13 cellular contexts compared by ENCODE assay signal in genomic region chr1:223739366-223740057, GRCh38. TPM values are rescaled to one million over a fixed set of nuclear protein-coding genes. Genes with fewer than 3 reads are reported as not detected.
A peak's percentile ranks its signal among the peaks of the same experiment; 100 is the strongest.
DNase-seq lines count a peak whose midpoint lies in the region; ATAC-seq and TF ChIP-seq lines count a peak whose summit lies in the region.
"Had no signal": no experiment of that assay in that cellular context is flagged by ENCODE, and none has a peak within 500 bp of the region (broad histone marks: within the 10 kb centered on the region; RNA-seq: fewer than 3 reads in every experiment).

No MANE protein-coding gene starts in this region.

- POLR2A ChIA-PET in CD4-positive, alpha-beta memory T cell (lab: Charles Lee; ENCODE audit: partially characterized antibody) = interaction anchor here (1.0 kb wide), 1 partner anchor 23 kb away, joined by 3 read pairs; no protein-coding TSS in a partner anchor

- H3K27me3 ChIP-seq in CD4-positive, alpha-beta memory T cell (ENCODE audit: insufficient read depth, low read length) = no peaks in the 10 kb centered on the region
- H3K27me3 ChIP-seq in breast epithelium = no peaks in the 10 kb centered on the region
- H3K27me3 ChIP-seq: adrenal gland had no signal

- H3K9me3 ChIP-seq in CD4-positive, alpha-beta memory T cell (ENCODE audit: control insufficient read depth in 1 of 2, low read length in 2 of 2) = no peaks in the 10 kb centered on the region
- no peaks in the 10 kb centered on the region for H3K9me3 ChIP-seq in breast epithelium
- H3K9me3 ChIP-seq: adrenal gland, HAP-1 had no signal

- CTCF ChIA-PET in CD4-positive, alpha-beta memory T cell (lab: Charles Lee; ENCODE audit: partially characterized antibody) = interaction anchor here (1.2 to 3.0 kb wide), 5 partner anchors 10 to 44 kb away, joined by 3 to 11 read pairs (median 4); no protein-coding TSS in a partner anchor

- ATAC-seq in sciatic nerve (peak; percentile 20), HG03135 (IDR thresholded peaks at IDR 0.05; ENCODE audit: unreplicated experiment) (no peak)

- H3K27ac ChIP-seq in CD4-positive, alpha-beta memory T cell (ENCODE audit: low read depth, low read length) = no peak overlapping the region
- H3K27ac ChIP-seq in breast epithelium = peak overlapping the region; percentile 84 to 88

- H3K27me3 Mint-ChIP-seq in CD4-positive, alpha-beta memory T cell = no peaks in the 10 kb centered on the region
- H3K27me3 Mint-ChIP-seq in immature natural killer cell (ENCODE audit: low read depth in 3 of 3) = peaks cover 0 to 1% (median 0%) of the 10 kb centered on the region in 3 donors

- peaks cover 30 to 55% of the 10 kb centered on the region in 2 donors for H3K36me3 Mint-ChIP-seq in CD4-positive, alpha-beta memory T cell
- peaks cover 0 to 8% (median 0%) of the 10 kb centered on the region in 3 donors for H3K36me3 Mint-ChIP-seq in immature natural killer cell

- no peak overlapping the region for H3K4me3 ChIP-seq in CD4-positive, alpha-beta memory T cell (ENCODE audit: low read length in 2 of 2)
- H3K4me3 ChIP-seq in breast epithelium = no peak overlapping the region
- H3K4me3 ChIP-seq: adrenal gland, HAP-1 had no signal

- H3K27ac Mint-ChIP-seq in CD4-positive, alpha-beta memory T cell = peak overlapping the region; percentile 67 to 89 (median 78)
- peak overlapping the region in 4 of 6 donors; percentile 32 to 53 (median 36) for H3K27ac Mint-ChIP-seq in immature natural killer cell

- no peak for DNase-seq in CD4-positive, alpha-beta memory T cell
- peak in 1 of 2 donors; percentile 52 for DNase-seq in breast epithelium (ENCODE audit: low spot score in 2 of 2)
- DNase-seq in immature natural killer cell = no peak
- DNase-seq in sciatic nerve (ENCODE audit: low spot score) = no peak
- no peak for DNase-seq in H4 (ENCODE audit: low spot score)
- no peak for DNase-seq in NOMO-1 treated with dmso at 0.1 percent for 144 hours (lab: John Stamatoyannopoulos, UW; ENCODE audit: unreplicated experiment)
- DNase-seq in NCI-H1930 (lab: John Stamatoyannopoulos, UW) = no peak
- DNase-seq: adrenal gland; AML-193; NCI-H69; stimulated activated CD4-positive, alpha-beta T cell treated with anti-CD3 and anti-CD28 coated beads, Interleukin-2, amount 100 ng/mL, for 24 hours had no signal

- H3K4me3 Mint-ChIP-seq in CD4-positive, alpha-beta memory T cell = no peak overlapping the region
- H3K4me3 Mint-ChIP-seq in immature natural killer cell = no peak overlapping the region

- H3K36me3 ChIP-seq in CD4-positive, alpha-beta memory T cell (ENCODE audit: insufficient read depth, low read length) = peaks cover 28% of the 10 kb centered on the region
- H3K36me3 ChIP-seq in breast epithelium = no peaks in the 10 kb centered on the region

- no peaks in the 10 kb centered on the region for H3K9me3 Mint-ChIP-seq in CD4-positive, alpha-beta memory T cell
- no peaks in the 10 kb centered on the region for H3K9me3 Mint-ChIP-seq in immature natural killer cell

- no peak for TF ChIP-seq POLR2A in breast epithelium (IDR thresholded peaks at IDR 0.05)

- intact Hi-C loops in CD4-positive, alpha-beta memory T cell (cut with micrococcal nuclease) = no loop called here
- intact Hi-C loops in breast epithelium (cut with DNase I; ENCODE audit: low total_unique reads) (no loop called here), sciatic nerve (cut with DNase I) (no loop called here)

- no peak for TF ChIP-seq CTCF in breast epithelium (IDR thresholded peaks at IDR 0.05)

- peaks cover 6 to 36% (median 18%) of the 10 kb centered on the region in 4 donors for H3K4me1 Mint-ChIP-seq in CD4-positive, alpha-beta memory T cell
- H3K4me1 Mint-ChIP-seq in immature natural killer cell = peaks cover 10 to 11% of the 10 kb centered on the region in 2 donors

- H3K4me1 ChIP-seq in CD4-positive, alpha-beta memory T cell (ENCODE audit: insufficient read depth, low read length) = peaks cover 6% of the 10 kb centered on the region
- H3K4me1 ChIP-seq in breast epithelium = no peaks in the 10 kb centered on the region

RNA-seq across cellular contexts. Expression of gene CAPN2, which starts 27.2 kb away (rescaled TPM):
- 100 to 1,000 TPM; 178 to 180 TPM for total RNA-seq in CD4-positive, alpha-beta memory T cell
- 100 to 1,000 TPM; 146 to 231 TPM for polyA plus RNA-seq in CD4-positive, alpha-beta memory T cell
- total RNA-seq in breast epithelium = 100 to 1,000 TPM; 162 to 192 (median 164) TPM
- 100 to 1,000 TPM; 126 to 232 (median 141) TPM for polyA plus RNA-seq in immature natural killer cell
- total RNA-seq in sciatic nerve = 186 TPM
- total RNA-seq in H4 (2014; rRNA removed; shearing (Covaris generic)) = 43.4 and 47.9 TPM in 2 replicates
